ENCODE assay signal across 8 cellular contexts in the genomic region with DNA sequence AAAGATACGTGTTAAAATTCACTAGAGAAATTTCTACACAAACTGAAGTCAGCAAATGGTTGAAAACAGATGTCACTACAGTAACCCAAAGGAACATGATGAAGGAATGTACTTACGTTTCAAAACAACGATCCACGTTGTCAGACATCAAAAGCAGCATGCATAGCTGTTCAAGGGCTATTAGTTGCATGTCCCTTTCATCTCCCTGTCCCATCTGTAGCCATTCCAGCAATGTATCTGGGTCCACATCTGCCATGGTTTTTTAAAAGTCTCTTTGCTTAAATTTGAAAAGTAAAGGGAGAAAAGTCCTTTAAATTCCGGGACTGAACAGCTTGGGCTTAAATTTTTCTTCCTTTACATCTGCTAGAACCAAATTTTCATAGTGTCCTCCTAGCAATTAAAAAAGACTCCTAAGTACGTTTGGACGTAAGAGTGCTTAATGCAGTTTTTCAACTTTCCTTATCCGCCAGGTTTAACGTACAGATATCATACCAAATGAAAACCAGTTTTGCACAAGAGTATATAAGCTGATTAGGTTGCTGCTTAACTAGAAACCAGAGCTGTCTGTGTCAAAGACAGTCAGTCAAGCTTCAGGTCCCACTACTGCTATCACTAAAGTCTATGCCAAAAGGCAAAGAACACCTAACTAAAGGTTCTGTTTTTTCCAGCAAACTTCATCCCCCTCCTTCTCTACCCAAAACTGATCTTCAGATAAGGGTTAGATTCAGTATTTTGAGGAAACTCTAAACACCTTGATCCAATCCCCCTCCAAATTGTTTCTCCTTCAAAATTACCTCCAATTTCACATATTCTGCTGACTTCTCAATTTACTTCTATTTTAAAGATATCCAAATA. TPM values are rescaled to one million over a fixed set of nuclear protein-coding genes. Genes with fewer than 3 reads are reported as not detected.
A peak's percentile ranks its signal among the peaks of the same experiment; 100 is the strongest.
DNase-seq lines count a peak whose midpoint lies in the region; TF ChIP-seq lines count a peak whose summit lies in the region.

No MANE protein-coding gene starts in this region.

- H3K4me3 Mint-ChIP-seq in activated T-helper 1 cell treated with anti-CD3 and anti-CD28 coated beads, Interleukin-12 subunit alpha, Interleukin-12 subunit beta, Interleukin-2, Interleukin-4 antibody, amounts not matched to agents 30 ng/mL and 10 ng/mL and 1 ng/mL, durations not matched to agents 14 hours and 24 hours and 36 hours: peak overlapping the region; percentile 86

- peaks cover 63% of the 10 kb centered on the region for H3K79me2 ChIP-seq in hepatocyte

- no peaks in the 10 kb centered on the region for H3K9me2 ChIP-seq in hepatocyte (replicated peaks; ENCODE audit: insufficient read depth)

- H3K4me3 ChIP-seq in hepatocyte (peak overlapping the region; percentile 58), skeletal muscle satellite cell (ENCODE audit: low read length) (peak overlapping the region; percentile 91)

- H3K4me1 Mint-ChIP-seq in activated T-helper 1 cell treated with anti-CD3 and anti-CD28 coated beads, Interleukin-12 subunit alpha, Interleukin-12 subunit beta, Interleukin-2, Interleukin-4 antibody, amounts not matched to agents 30 ng/mL and 10 ng/mL and 1 ng/mL, durations not matched to agents 14 hours and 24 hours and 36 hours (ENCODE audit: low read depth): peaks cover 46% of the 10 kb centered on the region

- peak overlapping the region; percentile 99 for H3K9ac ChIP-seq in skeletal muscle satellite cell (ENCODE audit: low read depth, low read length)

- peak overlapping the region; percentile 99 for H3K27ac ChIP-seq in hepatocyte

- no peaks in the 10 kb centered on the region for H3K9me3 ChIP-seq in hepatocyte (ENCODE audit: low read depth)
- no peaks in the 10 kb centered on the region for H3K9me3 ChIP-seq in skeletal muscle satellite cell (replicated peaks; ENCODE audit: low read length)

- DNase-seq in ELF-1 (ENCODE audit: low read depth, low spot score) (peak; percentile 6), Kasumi-1 (lab: John Stamatoyannopoulos, UW) (peak; percentile 23 to 25), hepatocyte (ENCODE audit: low spot score) (peak; percentile 30), ureter (ENCODE audit: low spot score) (no peak), NCI-H226 (no peak), anterior cingulate cortex (lab: John Stamatoyannopoulos, UW) (no peak)
- no peak for DNase-seq in activated T-helper 1 cell treated with anti-CD3 and anti-CD28 coated beads, Interleukin-12 subunit alpha, Interleukin-12 subunit beta, Interleukin-2, Interleukin-4 antibody, amounts not matched to agents 30 ng/mL and 10 ng/mL and 1 ng/mL, durations not matched to agents 14 hours and 24 hours and 36 hours (ENCODE audit: low spot score)

- peaks cover 27% of the 10 kb centered on the region for H3K36me3 Mint-ChIP-seq in activated T-helper 1 cell treated with anti-CD3 and anti-CD28 coated beads, Interleukin-12 subunit alpha, Interleukin-12 subunit beta, Interleukin-2, Interleukin-4 antibody, amounts not matched to agents 30 ng/mL and 10 ng/mL and 1 ng/mL, durations not matched to agents 14 hours and 24 hours and 36 hours (ENCODE audit: low read depth)

- H3K27me3 Mint-ChIP-seq in activated T-helper 1 cell treated with anti-CD3 and anti-CD28 coated beads, Interleukin-12 subunit alpha, Interleukin-12 subunit beta, Interleukin-2, Interleukin-4 antibody, amounts not matched to agents 30 ng/mL and 10 ng/mL and 1 ng/mL, durations not matched to agents 14 hours and 24 hours and 36 hours (ENCODE audit: insufficient read depth): no peaks in the 10 kb centered on the region

- H3K4me2 ChIP-seq in hepatocyte: peak overlapping the region; percentile 88
- peak overlapping the region; percentile 95 for H3K4me2 ChIP-seq in skeletal muscle satellite cell (ENCODE audit: low read length)

- no peaks in the 10 kb centered on the region for H3K9me3 Mint-ChIP-seq in activated T-helper 1 cell treated with anti-CD3 and anti-CD28 coated beads, Interleukin-12 subunit alpha, Interleukin-12 subunit beta, Interleukin-2, Interleukin-4 antibody, amounts not matched to agents 30 ng/mL and 10 ng/mL and 1 ng/mL, durations not matched to agents 14 hours and 24 hours and 36 hours

- H3K36me3 ChIP-seq in hepatocyte (replicated peaks; ENCODE audit: insufficient read depth, low read depth) (no peaks in the 10 kb centered on the region), skeletal muscle satellite cell (ENCODE audit: insufficient read depth, low read length) (peaks cover 16% of the 10 kb centered on the region)

- H3K27ac Mint-ChIP-seq in activated T-helper 1 cell treated with anti-CD3 and anti-CD28 coated beads, Interleukin-12 subunit alpha, Interleukin-12 subunit beta, Interleukin-2, Interleukin-4 antibody, amounts not matched to agents 30 ng/mL and 10 ng/mL and 1 ng/mL, durations not matched to agents 14 hours and 24 hours and 36 hours: peak overlapping the region; percentile 84

- H4K20me1 ChIP-seq in hepatocyte (ENCODE audit: insufficient read depth, poor library complexity, severe bottlenecking): peaks cover 35% of the 10 kb centered on the region

- H3K27me3 ChIP-seq in hepatocyte: no peaks in the 10 kb centered on the region
- H3K27me3 ChIP-seq in skeletal muscle satellite cell (ENCODE audit: control insufficient read depth, insufficient read depth, low read length): no peaks in the 10 kb centered on the region

- WGBS in hepatocyte (ENCODE audit: low lambda C conversion rate, missing lambda C conversion rate): 8% methylated on average over 9 of the region's 9 CpGs

- no peak overlapping the region for H2AFZ ChIP-seq in hepatocyte

- no peak for TF ChIP-seq CTCF in hepatocyte (IDR thresholded peaks at IDR 0.05; ENCODE audit: poor library complexity)

- intact Hi-C loops in activated T-helper 1 cell treated with anti-CD3 and anti-CD28 coated beads, Interleukin-12 subunit alpha, Interleukin-12 subunit beta, Interleukin-2, Interleukin-4 antibody, amounts not matched to agents 30 ng/mL and 10 ng/mL and 1 ng/mL, durations not matched to agents 14 hours and 24 hours and 36 hours (cut with micrococcal nuclease): loop anchor here (2.0 to 5.0 kb wide), 6 partner anchors 66 to 997 kb away; partner anchors contain the start of genes RNU6-7, RNU6-8 and SCFD1

- H3K4me1 ChIP-seq in hepatocyte (ENCODE audit: insufficient read depth) (peaks cover 12% of the 10 kb centered on the region), skeletal muscle satellite cell (ENCODE audit: control insufficient read depth, insufficient read depth, low read length) (peaks cover 13% of the 10 kb centered on the region)

RNA-seq across cellular contexts. Expression of gene HECTD1, which starts 1.7 kb away (rescaled TPM):
- total RNA-seq in activated T-helper 1 cell treated with anti-CD3 and anti-CD28 coated beads, Interleukin-12 subunit alpha, Interleukin-12 subunit beta, Interleukin-2, Interleukin-4 antibody, amounts not matched to agents 30 ng/mL and 10 ng/mL and 1 ng/mL, durations not matched to agents 14 hours and 24 hours and 36 hours: 118 and 127 TPM in 2 replicates
- total RNA-seq in hepatocyte (147 and 159 TPM in 2 replicates), ureter (212 TPM)
- polyA plus RNA-seq in hepatocyte: 45.2 and 48.6 TPM in 2 replicates
- 122 and 153 TPM in 2 replicates for total RNA-seq in skeletal muscle satellite cell (2012; rRNA removed)

Comparison
In these comparisons a context has a peak if more than half of its experiments do, and no peak if none do; other contexts are left out.
1. DNase-seq: peak in ELF-1 (single experiment), Kasumi-1 (2 of 2) and hepatocyte (single experiment); none in activated T-helper 1 cell treated with anti-CD3 and anti-CD28 coated beads, Interleukin-12 subunit alpha, Interleukin-12 subunit beta, Interleukin-2, Interleukin-4 antibody, amounts not matched to agents 30 ng/mL and 10 ng/mL and 1 ng/mL, durations not matched to agents 14 hours and 24 hours and 36 hours (single experiment), ureter (single experiment), NCI-H226 (single experiment) and anterior cingulate cortex (0 of 58).